ENCODE assay signal across 18 cellular contexts in genomic region chr1:55913565-55913964, GRCh38.
A peak's percentile ranks its signal among the peaks of the same experiment; 100 is the strongest.
DNase-seq lines count a peak whose midpoint lies in the region; ATAC-seq and TF ChIP-seq lines count a peak whose summit lies in the region.
"Had no signal": no experiment of that assay in that cellular context is flagged by ENCODE, and none has a peak within 500 bp of the region (broad histone marks: within the 10 kb centered on the region; RNA-seq: fewer than 3 reads in every experiment).

No MANE protein-coding gene starts in this region.

- dilution Hi-C loops in IMR-90 (cut with HindIII; ENCODE audit: low sequenced_read_pairs, unreplicated experiment): no loop called here

- H3K9ac ChIP-seq in IMR-90 (ENCODE audit: low read depth, low read length): no peak overlapping the region
- H3K9ac ChIP-seq in mesenchymal stem cell (ENCODE audit: low read length): no peak overlapping the region
- no peak overlapping the region for H3K9ac ChIP-seq in trophoblast cell (ENCODE audit: low read length)
- H3K9ac ChIP-seq: BLaER1 treated with 17β-estradiol and CSF1 and Interleukin-3, amounts not matched to agents 10 nM and 100 nM had no signal

- H2BK15ac ChIP-seq in IMR-90 (ENCODE audit: low read depth, low read length) (no peak overlapping the region), mesenchymal stem cell (ENCODE audit: low read depth, poor library complexity, severe bottlenecking) (no peak overlapping the region)

- no peak for TF ChIP-seq RAD21 in IMR-90 (IDR thresholded peaks at IDR 0.05; ENCODE audit: low read length)

- H3K4me3 ChIP-seq in IMR-90 (ENCODE audit: insufficient read depth, low read depth, low read length): no peak overlapping the region
- no peak overlapping the region for H3K4me3 ChIP-seq in mesenchymal stem cell (ENCODE audit: insufficient read depth in 1 of 2, low read depth in 1 of 2, low read length in 2 of 2)
- H3K4me3 ChIP-seq in trophoblast cell (ENCODE audit: low read depth, low read length): no peak overlapping the region
- H3K4me3 ChIP-seq: A549; BLaER1 treated with 17β-estradiol and CSF1 and Interleukin-3, amounts not matched to agents 10 nM and 100 nM had no signal

- peaks cover 3% of the 10 kb centered on the region; the same call in 1 of the 2 replicates for H3K9me3 ChIP-seq in IMR-90 (ENCODE audit: control insufficient read depth, insufficient read depth, low read length)
- no peaks in the 10 kb centered on the region for H3K9me3 ChIP-seq in mesenchymal stem cell (ENCODE audit: control insufficient read depth, low read length)
- H3K9me3 ChIP-seq in trophoblast cell (ENCODE audit: insufficient read depth, low read depth, low read length): peaks cover 12% of the 10 kb centered on the region
- H3K9me3 ChIP-seq: A549, Caco-2 had no signal

- H3K79me2 ChIP-seq in trophoblast cell (ENCODE audit: control insufficient read depth, insufficient read depth, low read length, poor library complexity): peaks cover 2% of the 10 kb centered on the region

- H3K56ac ChIP-seq in IMR-90 (ENCODE audit: extremely low read depth, insufficient read depth, low read length): no peak overlapping the region

- no peaks in the 10 kb centered on the region for H3K27me3 ChIP-seq in IMR-90 (ENCODE audit: control insufficient read depth, insufficient read depth, low read length)
- no peaks in the 10 kb centered on the region for H3K27me3 ChIP-seq in mesenchymal stem cell (ENCODE audit: control insufficient read depth in 1 of 2, insufficient read depth in 1 of 2, low read length in 2 of 2)
- H3K27me3 ChIP-seq in trophoblast cell (ENCODE audit: insufficient read depth, low read length): no peaks in the 10 kb centered on the region
- H3K27me3 ChIP-seq: BLaER1 treated with 17β-estradiol and CSF1 and Interleukin-3, amounts not matched to agents 10 nM and 100 nM had no signal

- no peaks in the 10 kb centered on the region for H3K4me1 ChIP-seq in IMR-90 (ENCODE audit: control insufficient read depth, insufficient read depth, low read length)
- no peaks in the 10 kb centered on the region for H3K4me1 ChIP-seq in mesenchymal stem cell (ENCODE audit: control insufficient read depth, insufficient read depth, low read depth, low read length)
- H3K4me1 ChIP-seq in trophoblast cell (ENCODE audit: control insufficient read depth in 1 of 2, insufficient read depth in 2 of 2, low read length in 2 of 2): peaks cover 0 to 7% of the 10 kb centered on the region in 2 experiments
- H3K4me1 ChIP-seq: A549; BLaER1 treated with 17β-estradiol and CSF1 and Interleukin-3, amounts not matched to agents 10 nM and 100 nM; Caco-2 had no signal

- H4K20me1 ChIP-seq in IMR-90 (ENCODE audit: insufficient read depth, low read length): no peaks in the 10 kb centered on the region
- H4K20me1 ChIP-seq: BLaER1 treated with 17β-estradiol and CSF1 and Interleukin-3, amounts not matched to agents 10 nM and 100 nM had no signal

- intact Hi-C loops in IMR-90 (cut with micrococcal nuclease): no loop called here

- 92% methylated on average over 4 of the region's 7 CpGs; no CpG with 5 or more reads in 1 of the 2 experiments for WGBS in IMR-90 (ENCODE audit: extremely low coverage in 2 of 2, insufficient read length in 1 of 2), 2 experiments
- WGBS in mesenchymal stem cell: 96% methylated on average over 6 of the region's 7 CpGs
- no CpG with 5 or more reads among the region's 7 CpGs for WGBS in trophoblast cell (ENCODE audit: extremely low coverage, insufficient coverage, insufficient read length)

- H3K9me1 ChIP-seq in IMR-90 (ENCODE audit: insufficient read depth, low read length): no peaks in the 10 kb centered on the region

- POLR2A ChIA-PET in IMR-90 (lab: Charles Lee; ENCODE audit: unreplicated experiment): no interaction called here

- no peak overlapping the region for H4K8ac ChIP-seq in IMR-90 (ENCODE audit: low read depth in 2 of 2, low read length in 2 of 2)
- H4K8ac ChIP-seq in mesenchymal stem cell (ENCODE audit: low read length): peak overlapping the region; percentile 30
- peak overlapping the region; percentile 63 for H4K8ac ChIP-seq in trophoblast cell (ENCODE audit: low read depth, low read length)

- no peak overlapping the region for H2BK120ac ChIP-seq in IMR-90 (ENCODE audit: low read depth, low read length)
- H2BK120ac ChIP-seq in mesenchymal stem cell (ENCODE audit: low read depth, low read length): no peak overlapping the region
- H2BK120ac ChIP-seq in trophoblast cell (ENCODE audit: insufficient read depth, low read length, poor library complexity): peak overlapping the region; percentile 87

- ATAC-seq in IMR-90 (ENCODE audit: low read depth) (no peak), HG02885 (IDR thresholded peaks at IDR 0.05; ENCODE audit: poor library complexity, unreplicated experiment) (no peak)
- ATAC-seq: A549; CD8-positive, alpha-beta T cell had no signal

- H3K4ac ChIP-seq in IMR-90 (ENCODE audit: low read depth, low read length) (no peak overlapping the region), mesenchymal stem cell (ENCODE audit: low read depth in 1 of 2, low read length in 2 of 2) (no peak overlapping the region), trophoblast cell (ENCODE audit: low read depth, low read length) (peak overlapping the region; percentile 61)

- H3K27ac ChIP-seq in IMR-90 (ENCODE audit: insufficient read depth, low read length) (no peak overlapping the region), mesenchymal stem cell (ENCODE audit: low read length, poor library complexity, severe bottlenecking) (no peak overlapping the region), trophoblast cell (ENCODE audit: low read depth, low read length) (no peak overlapping the region)
- H3K27ac ChIP-seq: 22Rv1; A549; BLaER1 treated with 17β-estradiol and CSF1 and Interleukin-3, amounts not matched to agents 10 nM and 100 nM; C4-2B had no signal

- H4K12ac ChIP-seq in trophoblast cell (ENCODE audit: low read depth, low read length): no peak overlapping the region

- in situ Hi-C loops in IMR-90 (cut with MboI; ENCODE audit: low sequenced_read_pairs): no loop called here

- H3K4me2 ChIP-seq in IMR-90 (ENCODE audit: low read depth, low read length) (no peak overlapping the region), mesenchymal stem cell (ENCODE audit: low read length, poor library complexity, severe bottlenecking) (no peak overlapping the region), trophoblast cell (ENCODE audit: low read length) (no peak overlapping the region)
- H3K4me2 ChIP-seq: A549; BLaER1 treated with 17β-estradiol and CSF1 and Interleukin-3, amounts not matched to agents 10 nM and 100 nM had no signal

- BruUV-seq in IMR-90 (replicated peaks; lab: Mats Ljungman, UMichigan): no TSS peak

- no peak overlapping the region for H3K23ac ChIP-seq in IMR-90 (ENCODE audit: low read depth, low read length)
- no peak overlapping the region for H3K23ac ChIP-seq in mesenchymal stem cell (ENCODE audit: low read length in 2 of 2)
- no peak overlapping the region for H3K23ac ChIP-seq in trophoblast cell (ENCODE audit: low read length)

- CTCF ChIA-PET in IMR-90 (lab: Yijun Ruan, JAX): interaction anchor here (1.2 kb wide), 1 partner anchor 663 kb away, joined by 4 read pairs; no protein-coding TSS in a partner anchor

- H3K36me3 ChIP-seq in IMR-90 (ENCODE audit: control insufficient read depth, insufficient read depth, low read length): no peaks in the 10 kb centered on the region
- peaks cover 0 to 5% of the 10 kb centered on the region in 2 experiments for H3K36me3 ChIP-seq in mesenchymal stem cell (ENCODE audit: control insufficient read depth in 1 of 2, insufficient read depth in 2 of 2, low read depth in 1 of 2, low read length in 2 of 2)
- H3K36me3 ChIP-seq in trophoblast cell (ENCODE audit: control insufficient read depth in 1 of 2, insufficient read depth in 2 of 2, low read length in 2 of 2): peaks cover 2 to 9% of the 10 kb centered on the region in 2 experiments
- H3K36me3 ChIP-seq: BLaER1 treated with 17β-estradiol and CSF1 and Interleukin-3, amounts not matched to agents 10 nM and 100 nM had no signal

- no peaks in the 10 kb centered on the region for H3K79me1 ChIP-seq in IMR-90 (ENCODE audit: low read depth in 1 of 2, low read length in 2 of 2)
- no peaks in the 10 kb centered on the region for H3K79me1 ChIP-seq in mesenchymal stem cell (replicated peaks; ENCODE audit: low read length, poor library complexity, severe bottlenecking)
- H3K79me1 ChIP-seq in trophoblast cell (ENCODE audit: low read length): peaks cover 31% of the 10 kb centered on the region

- H2BK5ac ChIP-seq in IMR-90 (ENCODE audit: low read depth, low read length, poor library complexity, severe bottlenecking) (no peak overlapping the region), mesenchymal stem cell (ENCODE audit: low read depth, low read length, poor library complexity, severe bottlenecking) (no peak overlapping the region), trophoblast cell (ENCODE audit: low read depth, low read length, poor library complexity) (peak overlapping the region; percentile 3)

- H4K5ac ChIP-seq in IMR-90 (ENCODE audit: low read depth, low read length): no peak overlapping the region

- H2AK5ac ChIP-seq in IMR-90 (ENCODE audit: low read depth, low read length) (peak overlapping the region; percentile 2; the same call in 1 of the 2 replicates), mesenchymal stem cell (ENCODE audit: low read length, severe bottlenecking) (no peak overlapping the region), trophoblast cell (ENCODE audit: low read length) (peak overlapping the region; percentile 94)

- H2AK9ac ChIP-seq in IMR-90 (replicated peaks; ENCODE audit: low read depth, low read length, poor library complexity): no peak overlapping the region

- H2AFZ ChIP-seq in IMR-90 (replicated peaks; ENCODE audit: low read length, poor library complexity): no peak overlapping the region
- H2AFZ ChIP-seq in mesenchymal stem cell (ENCODE audit: low read depth, low read length): no peak overlapping the region
- H2AFZ ChIP-seq in trophoblast cell (ENCODE audit: insufficient read depth, low read length, poor library complexity): peak overlapping the region; percentile 37

- H2BK12ac ChIP-seq in mesenchymal stem cell (ENCODE audit: low read length in 2 of 2) (no peak overlapping the region), trophoblast cell (ENCODE audit: low read length) (peak overlapping the region; percentile 95)

- TF ChIP-seq CTCF in IMR-90 (conservative IDR thresholded peaks at IDR 0.05; ENCODE audit: low read depth, low read length): no peak

- H3K18ac ChIP-seq in IMR-90 (ENCODE audit: low read depth, low read length): no peak overlapping the region; the same call in 1 of the 2 replicates
- H3K18ac ChIP-seq in mesenchymal stem cell (ENCODE audit: low read depth in 1 of 2, low read length in 2 of 2): no peak overlapping the region
- H3K18ac ChIP-seq in trophoblast cell (ENCODE audit: low read length): peak overlapping the region; percentile 73

- DNase-seq in IMR-90: no peak
- no peak for DNase-seq in mesenchymal stem cell
- no peak for DNase-seq in trophoblast cell
- no peak for DNase-seq in amygdala (lab: John Stamatoyannopoulos, UW)
- DNase-seq: AML-193; Caco-2; Calu3; CD4-positive, alpha-beta T cell; CD8-positive, alpha-beta T cell; DMS 273 treated with DMSO at 0.1 percent for 48 hours; DMS153; DMS79 treated with DMSO at 0.1 percent for 48 hours; GF-D8 had no signal

- H4K91ac ChIP-seq in IMR-90 (ENCODE audit: insufficient read depth, low read depth, low read length) (no peak overlapping the region), mesenchymal stem cell (ENCODE audit: low read length) (no peak overlapping the region), trophoblast cell (ENCODE audit: low read depth, low read length) (peak overlapping the region; percentile 78)

- no peak overlapping the region for H2BK20ac ChIP-seq in IMR-90 (ENCODE audit: low read depth, low read length)

- H3K14ac ChIP-seq in IMR-90 (replicated peaks; ENCODE audit: low read depth, low read length): no peak overlapping the region
- H3K14ac ChIP-seq in mesenchymal stem cell (ENCODE audit: low read length in 2 of 2): no peak overlapping the region
- H3K14ac ChIP-seq in trophoblast cell (ENCODE audit: low read length): peak overlapping the region; percentile 78

- no peak for TF ChIP-seq POLR2A in IMR-90 (IDR thresholded peaks at IDR 0.05; ENCODE audit: low read depth, low read length)

Comparison
In these comparisons a context has a peak if more than half of its experiments do, and no peak if none do; other contexts are left out.
1. H4K8ac ChIP-seq: peak in mesenchymal stem cell (single experiment) and trophoblast cell (single experiment); none in IMR-90 (0 of 2).